ENCODE assay signal across 8 cellular contexts in genomic region chr9:78295731-78296130, GRCh38. TPM values are rescaled to one million over a fixed set of nuclear protein-coding genes. Genes with fewer than 3 reads are reported as not detected.
DNase-seq lines count a peak whose midpoint lies in the region; ATAC-seq and TF ChIP-seq lines count a peak whose summit lies in the region.

No MANE protein-coding gene starts in this region.

- no peaks in the 10 kb centered on the region for H3K36me3 ChIP-seq in vagina
- no peaks in the 10 kb centered on the region for H3K36me3 ChIP-seq in testis (ENCODE audit: low read depth, missing control alignments)

- no peak for TF ChIP-seq POLR2A in vagina (IDR thresholded peaks at IDR 0.05)
- no peak for TF ChIP-seq POLR2A in testis (IDR thresholded peaks at IDR 0.05)

- no peaks in the 10 kb centered on the region for H3K27me3 ChIP-seq in vagina
- no peaks in the 10 kb centered on the region for H3K27me3 ChIP-seq in testis

- H3K27ac ChIP-seq in vagina (no peak overlapping the region), testis (no peak overlapping the region)

- peak overlapping the region; percentile 55 to 59 for H3K4me3 ChIP-seq in vagina
- H3K4me3 ChIP-seq in testis: peak overlapping the region in 1 of 2 donors; percentile 65

- H3K27ac Mint-ChIP-seq in activated naive CD4-positive, alpha-beta T cell treated with anti-CD3 and anti-CD28 coated beads, Interleukin-2, amount 50 U/mL, for 24 hours: peak overlapping the region; percentile 99

- H3K9me3 ChIP-seq in vagina: no peaks in the 10 kb centered on the region
- H3K9me3 ChIP-seq in testis: no peaks in the 10 kb centered on the region

- no peaks in the 10 kb centered on the region for H3K9me3 Mint-ChIP-seq in activated naive CD4-positive, alpha-beta T cell treated with anti-CD3 and anti-CD28 coated beads, Interleukin-2, amount 50 U/mL, for 24 hours

- H3K4me3 Mint-ChIP-seq in activated naive CD4-positive, alpha-beta T cell treated with anti-CD3 and anti-CD28 coated beads, Interleukin-2, amount 50 U/mL, for 24 hours: peak overlapping the region; percentile 93

- peaks cover 29% of the 10 kb centered on the region for H3K4me1 ChIP-seq in vagina
- peaks cover 10% of the 10 kb centered on the region for H3K4me1 ChIP-seq in testis

- intact Hi-C loops in vagina (cut with DNase I): no loop called here
- intact Hi-C loops in testis (cut with DNase I; ENCODE audit: low total_unique reads): no loop called here

- ATAC-seq in left lobe of liver (peak; percentile 31), GM19324 (IDR thresholded peaks at IDR 0.05; ENCODE audit: low FRiP score, unreplicated experiment) (no peak), HG02763 (IDR thresholded peaks at IDR 0.05; ENCODE audit: unreplicated experiment) (no peak)

- H3K27me3 Mint-ChIP-seq in activated naive CD4-positive, alpha-beta T cell treated with anti-CD3 and anti-CD28 coated beads, Interleukin-2, amount 50 U/mL, for 24 hours: no peaks in the 10 kb centered on the region

- no peak for DNase-seq in activated naive CD4-positive, alpha-beta T cell treated with anti-CD3 and anti-CD28 coated beads, Interleukin-2, amount 50 U/mL, for 16 hours
- DNase-seq in astrocyte of the hippocampus (ENCODE audit: low read depth, low spot score): peak; percentile 30
- DNase-seq in left lobe of liver (ENCODE audit: low spot score): peak; percentile 46
- peak in 1 of 2 donors; percentile 2 for DNase-seq in vagina (ENCODE audit: extremely low spot score in 2 of 2)
- DNase-seq in testis: no peak

- peaks cover 9% of the 10 kb centered on the region for H3K36me3 Mint-ChIP-seq in activated naive CD4-positive, alpha-beta T cell treated with anti-CD3 and anti-CD28 coated beads, Interleukin-2, amount 50 U/mL, for 24 hours

- peaks cover 44% of the 10 kb centered on the region for H3K4me1 Mint-ChIP-seq in activated naive CD4-positive, alpha-beta T cell treated with anti-CD3 and anti-CD28 coated beads, Interleukin-2, amount 50 U/mL, for 24 hours

- 28 to 31% methylated on average over 6 of the region's 6 CpGs for WGBS in testis, 2 donors

- TF ChIP-seq CTCF in vagina (IDR thresholded peaks at IDR 0.05) (no peak), testis (IDR thresholded peaks at IDR 0.05) (no peak)

RNA-seq across cellular contexts. Expression of gene PSAT1, which starts 1.2 kb away (rescaled TPM):
- total RNA-seq in left lobe of liver (92.5 TPM), vagina (6.9 TPM), testis (10 to 100 TPM; 39.9 to 44.8 TPM)
- polyA plus RNA-seq in testis (ENCODE audit: insufficient read depth, low read depth, low replicate concordance): 29.6 TPM

RNA-seq across cellular contexts. Expression of gene CEP78, which starts 59.9 kb away (rescaled TPM):
- total RNA-seq in left lobe of liver (10.8 TPM), vagina (9.3 TPM), testis (10 to 100 TPM; 37.4 to 50.2 TPM)
- polyA plus RNA-seq in testis (ENCODE audit: insufficient read depth, low read depth, low replicate concordance): 28.2 TPM

Comparison
In these comparisons a context has a peak if more than half of its experiments do, and no peak if none do; other contexts are left out.
1. DNase-seq: peak in astrocyte of the hippocampus (single experiment) and left lobe of liver (single experiment); none in activated naive CD4-positive, alpha-beta T cell treated with anti-CD3 and anti-CD28 coated beads, Interleukin-2, amount 50 U/mL, for 16 hours (single experiment) and testis (single experiment).